1 cellular context compared by ENCODE assay signal in the genomic region with DNA sequence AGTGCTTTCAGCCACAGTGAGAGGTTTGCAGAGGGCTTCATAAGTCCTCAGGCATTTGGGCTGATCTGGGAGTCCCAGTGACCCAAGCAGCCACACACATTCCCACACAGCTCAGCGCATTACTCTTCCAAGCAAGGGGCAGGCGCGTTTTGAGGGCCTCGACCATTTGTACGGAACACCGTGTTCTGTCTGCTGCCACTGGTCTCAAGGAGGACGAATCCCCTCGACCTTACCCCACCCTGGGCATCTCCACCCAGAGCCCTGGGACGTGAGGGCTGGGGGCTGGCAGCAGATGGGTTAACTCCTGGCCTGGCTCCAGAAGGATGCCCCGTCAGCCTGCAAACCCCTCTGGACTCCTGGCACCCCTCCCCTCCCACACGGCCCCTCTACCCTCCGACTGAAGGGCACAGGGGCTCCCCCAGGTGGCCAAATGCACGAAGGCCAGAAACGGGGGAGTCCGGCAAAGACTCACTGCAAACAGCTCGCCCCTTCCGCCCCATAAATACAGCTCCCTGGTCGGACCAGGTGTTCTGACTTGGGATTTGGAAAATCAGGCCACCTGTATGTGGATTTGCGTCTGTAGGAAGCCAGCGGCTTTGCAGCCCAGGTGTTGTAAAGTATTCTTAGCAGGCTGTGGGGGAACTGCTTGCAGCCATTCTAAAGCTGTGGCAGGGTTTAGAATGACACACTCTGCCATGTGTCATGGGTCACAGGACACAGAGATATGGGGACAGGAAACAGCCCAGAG.
TF ChIP-seq lines count a peak whose summit lies in the region.

No MANE protein-coding gene starts in this region.

TF ChIP-seq in K562, 482 proteins besides CTCF, POLR2A, EP300 and RAD21 (continued from another document and continues in another):
- TF ChIP-seq, protein P1, sequence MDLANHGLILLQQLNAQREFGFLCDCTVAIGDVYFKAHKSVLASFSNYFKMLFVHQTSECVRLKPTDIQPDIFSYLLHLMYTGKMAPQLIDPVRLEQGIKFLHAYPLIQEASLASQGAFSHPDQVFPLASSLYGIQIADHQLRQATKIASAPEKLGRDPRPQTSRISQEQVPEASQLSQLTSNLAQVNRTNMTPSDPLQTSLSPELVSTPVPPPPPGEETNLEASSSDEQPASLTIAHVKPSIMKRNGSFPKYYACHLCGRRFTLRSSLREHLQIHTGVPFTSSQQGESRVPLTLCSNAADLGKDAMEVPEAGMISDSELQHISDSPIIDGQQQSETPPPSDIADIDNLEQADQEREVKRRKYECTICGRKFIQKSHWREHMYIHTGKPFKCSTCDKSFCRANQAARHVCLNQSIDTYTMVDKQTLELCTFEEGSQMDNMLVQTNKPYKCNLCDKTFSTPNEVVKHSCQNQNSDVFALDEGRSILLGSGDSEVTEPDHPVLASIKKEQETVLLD (IDR thresholded peaks at IDR 0.05) = no peak
- TF ChIP-seq SNAPC5 (CRISPR knock-in tag; IDR thresholded peaks at IDR 0.05) (no peak), GATAD2B (IDR thresholded peaks at IDR 0.05; ENCODE audit: borderline replicate concordance) (no peak), MAX (CRISPR knock-in tag; IDR thresholded peaks at IDR 0.05) (peak; percentile 63), TRIM24 (IDR thresholded peaks at IDR 0.05) (no peak), POLR2AphosphoS5 (IDR thresholded peaks at IDR 0.05; ENCODE audit: control insufficient read depth, insufficient read depth, low read depth, low read length) (no peak), NFE2 (IDR thresholded peaks at IDR 0.05; ENCODE audit: low read depth) (no peak), ZFP30 (CRISPR knock-in tag; IDR thresholded peaks at IDR 0.05; ENCODE audit: borderline replicate concordance) (no peak), RHOXF2B (CRISPR knock-in tag; conservative IDR thresholded peaks at IDR 0.05) (no peak), ZNF583 (CRISPR knock-in tag; IDR thresholded peaks at IDR 0.05) (no peak), CBFA2T3 (IDR thresholded peaks at IDR 0.05) (no peak), CXXC5 (CRISPR knock-in tag; IDR thresholded peaks at IDR 0.05) (no peak), ZBTB1 (CRISPR knock-in tag; IDR thresholded peaks at IDR 0.05; ENCODE audit: borderline replicate concordance, low read depth) (no peak), ZNF280B (CRISPR knock-in tag; IDR thresholded peaks at IDR 0.05) (no peak), TEAD2 (tag; IDR thresholded peaks at IDR 0.05) (no peak), UBTF (IDR thresholded peaks at IDR 0.05; ENCODE audit: borderline replicate concordance in 1 of 2, low read depth in 2 of 2, low read length in 2 of 2) (no peak), ZNF134 (CRISPR knock-in tag; conservative IDR thresholded peaks at IDR 0.05) (no peak), OTX1 (CRISPR knock-in tag; IDR thresholded peaks at IDR 0.05) (no peak), NBN (IDR thresholded peaks at IDR 0.05; ENCODE audit: low read depth) (no peak), ATF3 (IDR thresholded peaks at IDR 0.05) (peak; percentile 54), ATF3 (CRISPR knock-in tag; conservative IDR thresholded peaks at IDR 0.05) (no peak), SAP30 (IDR thresholded peaks at IDR 0.05; ENCODE audit: borderline replicate concordance, insufficient read depth, low read depth, low read length, poor library complexity, severe bottlenecking) (no peak), FOSL1 (tag; conservative IDR thresholded peaks at IDR 0.05) (peak; percentile 74), NUFIP1 (IDR thresholded peaks at IDR 0.05; ENCODE audit: partially characterized antibody) (no peak), ELF1 (tag; IDR thresholded peaks at IDR 0.05) (no peak), SP1 (CRISPR knock-in tag; IDR thresholded peaks at IDR 0.05) (no peak), ZNF75A (CRISPR knock-in tag; IDR thresholded peaks at IDR 0.05) (no peak), ZNF717 (CRISPR knock-in tag; IDR thresholded peaks at IDR 0.05) (no peak), ZFX (CRISPR knock-in tag; IDR thresholded peaks at IDR 0.05) (no peak; the same call in 1 of the 2 replicates), TRIM28 (IDR thresholded peaks at IDR 0.05) (no peak), ZNF253 (CRISPR knock-in tag; conservative IDR thresholded peaks at IDR 0.05) (no peak), WHSC1 (IDR thresholded peaks at IDR 0.05; ENCODE audit: low read length) (no peak), CHD2 (IDR thresholded peaks at IDR 0.05; ENCODE audit: low read depth, low read length) (no peak), POLR2AphosphoS2 (IDR thresholded peaks at IDR 0.05; ENCODE audit: low read length) (no peak), ZNF561 (CRISPR knock-in tag; conservative IDR thresholded peaks at IDR 0.05) (no peak), ZNF41 (CRISPR knock-in tag; conservative IDR thresholded peaks at IDR 0.05) (0 out of 2 replicates have a peak, but pooled peaks have one; percentile 44), ERF (CRISPR knock-in tag; IDR thresholded peaks at IDR 0.05) (no peak), ATF6 (CRISPR knock-in tag; IDR thresholded peaks at IDR 0.05) (no peak)
- TF ChIP-seq, protein P2, sequence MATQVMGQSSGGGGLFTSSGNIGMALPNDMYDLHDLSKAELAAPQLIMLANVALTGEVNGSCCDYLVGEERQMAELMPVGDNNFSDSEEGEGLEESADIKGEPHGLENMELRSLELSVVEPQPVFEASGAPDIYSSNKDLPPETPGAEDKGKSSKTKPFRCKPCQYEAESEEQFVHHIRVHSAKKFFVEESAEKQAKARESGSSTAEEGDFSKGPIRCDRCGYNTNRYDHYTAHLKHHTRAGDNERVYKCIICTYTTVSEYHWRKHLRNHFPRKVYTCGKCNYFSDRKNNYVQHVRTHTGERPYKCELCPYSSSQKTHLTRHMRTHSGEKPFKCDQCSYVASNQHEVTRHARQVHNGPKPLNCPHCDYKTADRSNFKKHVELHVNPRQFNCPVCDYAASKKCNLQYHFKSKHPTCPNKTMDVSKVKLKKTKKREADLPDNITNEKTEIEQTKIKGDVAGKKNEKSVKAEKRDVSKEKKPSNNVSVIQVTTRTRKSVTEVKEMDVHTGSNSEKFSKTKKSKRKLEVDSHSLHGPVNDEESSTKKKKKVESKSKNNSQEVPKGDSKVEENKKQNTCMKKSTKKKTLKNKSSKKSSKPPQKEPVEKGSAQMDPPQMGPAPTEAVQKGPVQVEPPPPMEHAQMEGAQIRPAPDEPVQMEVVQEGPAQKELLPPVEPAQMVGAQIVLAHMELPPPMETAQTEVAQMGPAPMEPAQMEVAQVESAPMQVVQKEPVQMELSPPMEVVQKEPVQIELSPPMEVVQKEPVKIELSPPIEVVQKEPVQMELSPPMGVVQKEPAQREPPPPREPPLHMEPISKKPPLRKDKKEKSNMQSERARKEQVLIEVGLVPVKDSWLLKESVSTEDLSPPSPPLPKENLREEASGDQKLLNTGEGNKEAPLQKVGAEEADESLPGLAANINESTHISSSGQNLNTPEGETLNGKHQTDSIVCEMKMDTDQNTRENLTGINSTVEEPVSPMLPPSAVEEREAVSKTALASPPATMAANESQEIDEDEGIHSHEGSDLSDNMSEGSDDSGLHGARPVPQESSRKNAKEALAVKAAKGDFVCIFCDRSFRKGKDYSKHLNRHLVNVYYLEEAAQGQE (CRISPR knock-in tag; IDR thresholded peaks at IDR 0.05; ENCODE audit: low read depth) = 0 out of 2 replicates have a peak, but pooled peaks have one; percentile 49
- TF ChIP-seq, protein P3, sequence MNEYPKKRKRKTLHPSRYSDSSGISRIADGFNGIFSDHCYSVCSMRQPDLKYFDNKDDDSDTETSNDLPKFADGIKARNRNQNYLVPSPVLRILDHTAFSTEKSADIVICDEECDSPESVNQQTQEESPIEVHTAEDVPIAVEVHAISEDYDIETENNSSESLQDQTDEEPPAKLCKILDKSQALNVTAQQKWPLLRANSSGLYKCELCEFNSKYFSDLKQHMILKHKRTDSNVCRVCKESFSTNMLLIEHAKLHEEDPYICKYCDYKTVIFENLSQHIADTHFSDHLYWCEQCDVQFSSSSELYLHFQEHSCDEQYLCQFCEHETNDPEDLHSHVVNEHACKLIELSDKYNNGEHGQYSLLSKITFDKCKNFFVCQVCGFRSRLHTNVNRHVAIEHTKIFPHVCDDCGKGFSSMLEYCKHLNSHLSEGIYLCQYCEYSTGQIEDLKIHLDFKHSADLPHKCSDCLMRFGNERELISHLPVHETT (CRISPR knock-in tag; conservative IDR thresholded peaks at IDR 0.05 in 1 of 2, IDR thresholded peaks at IDR 0.05 in 1 of 2) = no peak
- TF ChIP-seq, protein P4, sequence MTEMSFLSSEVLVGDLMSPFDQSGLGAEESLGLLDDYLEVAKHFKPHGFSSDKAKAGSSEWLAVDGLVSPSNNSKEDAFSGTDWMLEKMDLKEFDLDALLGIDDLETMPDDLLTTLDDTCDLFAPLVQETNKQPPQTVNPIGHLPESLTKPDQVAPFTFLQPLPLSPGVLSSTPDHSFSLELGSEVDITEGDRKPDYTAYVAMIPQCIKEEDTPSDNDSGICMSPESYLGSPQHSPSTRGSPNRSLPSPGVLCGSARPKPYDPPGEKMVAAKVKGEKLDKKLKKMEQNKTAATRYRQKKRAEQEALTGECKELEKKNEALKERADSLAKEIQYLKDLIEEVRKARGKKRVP (CRISPR knock-in tag; IDR thresholded peaks at IDR 0.05) = no peak
- TF ChIP-seq, protein P5, sequence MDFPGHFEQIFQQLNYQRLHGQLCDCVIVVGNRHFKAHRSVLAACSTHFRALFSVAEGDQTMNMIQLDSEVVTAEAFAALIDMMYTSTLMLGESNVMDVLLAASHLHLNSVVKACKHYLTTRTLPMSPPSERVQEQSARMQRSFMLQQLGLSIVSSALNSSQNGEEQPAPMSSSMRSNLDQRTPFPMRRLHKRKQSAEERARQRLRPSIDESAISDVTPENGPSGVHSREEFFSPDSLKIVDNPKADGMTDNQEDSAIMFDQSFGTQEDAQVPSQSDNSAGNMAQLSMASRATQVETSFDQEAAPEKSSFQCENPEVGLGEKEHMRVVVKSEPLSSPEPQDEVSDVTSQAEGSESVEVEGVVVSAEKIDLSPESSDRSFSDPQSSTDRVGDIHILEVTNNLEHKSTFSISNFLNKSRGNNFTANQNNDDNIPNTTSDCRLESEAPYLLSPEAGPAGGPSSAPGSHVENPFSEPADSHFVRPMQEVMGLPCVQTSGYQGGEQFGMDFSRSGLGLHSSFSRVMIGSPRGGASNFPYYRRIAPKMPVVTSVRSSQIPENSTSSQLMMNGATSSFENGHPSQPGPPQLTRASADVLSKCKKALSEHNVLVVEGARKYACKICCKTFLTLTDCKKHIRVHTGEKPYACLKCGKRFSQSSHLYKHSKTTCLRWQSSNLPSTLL (IDR thresholded peaks at IDR 0.05) = no peak
- TF ChIP-seq, protein P6, sequence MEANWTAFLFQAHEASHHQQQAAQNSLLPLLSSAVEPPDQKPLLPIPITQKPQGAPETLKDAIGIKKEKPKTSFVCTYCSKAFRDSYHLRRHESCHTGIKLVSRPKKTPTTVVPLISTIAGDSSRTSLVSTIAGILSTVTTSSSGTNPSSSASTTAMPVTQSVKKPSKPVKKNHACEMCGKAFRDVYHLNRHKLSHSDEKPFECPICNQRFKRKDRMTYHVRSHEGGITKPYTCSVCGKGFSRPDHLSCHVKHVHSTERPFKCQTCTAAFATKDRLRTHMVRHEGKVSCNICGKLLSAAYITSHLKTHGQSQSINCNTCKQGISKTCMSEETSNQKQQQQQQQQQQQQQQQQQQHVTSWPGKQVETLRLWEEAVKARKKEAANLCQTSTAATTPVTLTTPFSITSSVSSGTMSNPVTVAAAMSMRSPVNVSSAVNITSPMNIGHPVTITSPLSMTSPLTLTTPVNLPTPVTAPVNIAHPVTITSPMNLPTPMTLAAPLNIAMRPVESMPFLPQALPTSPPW (CRISPR knock-in tag; IDR thresholded peaks at IDR 0.05) = peak; percentile 53
